9 cellular contexts compared by ENCODE assay signal in genomic region chr12:45478931-45479330, GRCh38.
"Had no signal": no experiment of that assay in that cellular context is flagged by ENCODE, and none has a peak within 500 bp of the region (broad histone marks: within the 10 kb centered on the region; RNA-seq: fewer than 3 reads in every experiment).

No MANE protein-coding gene starts in this region.

- H3K27ac ChIP-seq: VCaP, WERI-Rb-1 had no signal

- H3K36me3 ChIP-seq: WERI-Rb-1 had no signal

- ATAC-seq: activated CD4-positive, alpha-beta T cell treated with anti-CD3 and anti-CD28 coated beads for 36 hours; activated CD4-positive, CD25-positive, alpha-beta regulatory T cell treated with anti-CD3 and anti-CD28 coated beads, Interleukin-2, amount 50 U/mL, for 24 hours; activated CD8-positive, alpha-beta memory T cell treated with anti-CD3 and anti-CD28 coated beads, Interleukin-2, amount 10 ng/mL, durations not matched to agents 7 days and 5 days; activated CD8-positive, alpha-beta T cell treated with anti-CD3 and anti-CD28 coated beads for 36 hours; activated CD8-positive, alpha-beta T cell treated with anti-CD3 and anti-CD28 coated beads, Interleukin-2, amount 10 ng/mL, durations not matched to agents 7 days and 5 days; T-helper 17 cell; WTC11 had no signal
